ENCODE assay signal across 16 cellular contexts in genomic region chr5:5014836-5015235, GRCh38.
DNase-seq lines count a peak whose midpoint lies in the region; ATAC-seq and TF ChIP-seq lines count a peak whose summit lies in the region.
"Had no signal": no experiment of that assay in that cellular context is flagged by ENCODE, and none has a peak within 500 bp of the region (broad histone marks: within the 10 kb centered on the region; RNA-seq: fewer than 3 reads in every experiment).

No MANE protein-coding gene starts in this region.

- TF ChIP-seq CTCF in AG09309 (IDR thresholded peaks at IDR 0.05; ENCODE audit: control insufficient read depth, insufficient read depth, low read depth, low read length, missing control alignments): no peak
- TF ChIP-seq CTCF in HFFc6 (IDR thresholded peaks at IDR 0.05): no peak

- peak overlapping the region; percentile 62 for H3K27ac Mint-ChIP-seq in HFFc6
- H3K27ac Mint-ChIP-seq: activated naive CD8-positive, alpha-beta T cell treated with anti-CD3 and anti-CD28 coated beads for 36 hours; stimulated activated memory B cell treated with anti-CD40 and anti-IgM and Interleukin-4, amounts not matched to agents 10 μg/mL and 1 μg/mL and 100 μg/mL, for 72 hours had no signal

- peak overlapping the region; percentile 62 for H3K4me3 Mint-ChIP-seq in HFFc6
- H3K4me3 Mint-ChIP-seq: activated naive CD8-positive, alpha-beta T cell treated with anti-CD3 and anti-CD28 coated beads for 36 hours; stimulated activated memory B cell treated with anti-CD40 and anti-IgM and Interleukin-4, amounts not matched to agents 10 μg/mL and 1 μg/mL and 100 μg/mL, for 72 hours had no signal

- peaks cover 6% of the 10 kb centered on the region; the same call in 1 of the 2 replicates for H3K36me3 Mint-ChIP-seq in HFFc6 (ENCODE audit: low read depth)
- H3K36me3 Mint-ChIP-seq: activated naive CD8-positive, alpha-beta T cell treated with anti-CD3 and anti-CD28 coated beads for 36 hours; stimulated activated memory B cell treated with anti-CD40 and anti-IgM and Interleukin-4, amounts not matched to agents 10 μg/mL and 1 μg/mL and 100 μg/mL, for 72 hours had no signal

- ATAC-seq in GM19463 (IDR thresholded peaks at IDR 0.05; ENCODE audit: unreplicated experiment) (no peak), HG02852 (IDR thresholded peaks at IDR 0.05; ENCODE audit: unreplicated experiment) (no peak)
- ATAC-seq: lower lobe of right lung; stimulated activated memory B cell treated with anti-CD40 and anti-IgM and Interleukin-4, amounts not matched to agents 10 μg/mL and 1 μg/mL and 100 μg/mL, for 72 hours had no signal

- H3K4me3 ChIP-seq in AG09309 (ENCODE audit: control insufficient read depth, low read depth, low read length): no peak overlapping the region
- H3K4me3 ChIP-seq: BLaER1, lower lobe of right lung, SJSA1 had no signal

- H3K27me3 Mint-ChIP-seq in HFFc6 (ENCODE audit: insufficient read depth): no peaks in the 10 kb centered on the region
- H3K27me3 Mint-ChIP-seq: stimulated activated memory B cell treated with anti-CD40 and anti-IgM and Interleukin-4, amounts not matched to agents 10 μg/mL and 1 μg/mL and 100 μg/mL, for 72 hours had no signal

- peaks cover 15% of the 10 kb centered on the region for H3K9me3 Mint-ChIP-seq in HFFc6
- H3K9me3 Mint-ChIP-seq: activated naive CD8-positive, alpha-beta T cell treated with anti-CD3 and anti-CD28 coated beads for 36 hours had no signal

- DNase-seq in AG09309 (ENCODE audit: low read depth) (peak; percentile 79), HFFc6 (peak; percentile 73), cerebellar cortex (ENCODE audit: low spot score) (peak; percentile 37), kidney tubule cell (ENCODE audit: low spot score) (peak; percentile 89), GOT3 (lab: John Stamatoyannopoulos, UW) (no peak)
- DNase-seq in stimulated activated CD4-positive, alpha-beta T cell treated with anti-CD3 and anti-CD28 coated beads, Interleukin-2, amount 100 ng/mL, for 24 hours: no peak
- DNase-seq: activated naive CD8-positive, alpha-beta T cell treated with anti-CD3 and anti-CD28 coated beads for 36 hours; DND-41; glutamatergic neuron; lower lobe of right lung; NCI-H1048 had no signal

- H3K4me1 Mint-ChIP-seq in HFFc6 (ENCODE audit: low read depth): peaks cover 58% of the 10 kb centered on the region
- H3K4me1 Mint-ChIP-seq: activated naive CD8-positive, alpha-beta T cell treated with anti-CD3 and anti-CD28 coated beads for 36 hours; stimulated activated memory B cell treated with anti-CD40 and anti-IgM and Interleukin-4, amounts not matched to agents 10 μg/mL and 1 μg/mL and 100 μg/mL, for 72 hours had no signal

Comparison
In these comparisons a context has a peak if more than half of its experiments do, and no peak if none do; other contexts are left out.
1. DNase-seq: peak in AG09309 (single experiment), HFFc6 (single experiment), cerebellar cortex (single experiment) and kidney tubule cell (single experiment); none in stimulated activated CD4-positive, alpha-beta T cell treated with anti-CD3 and anti-CD28 coated beads, Interleukin-2, amount 100 ng/mL, for 24 hours (0 of 2) and GOT3 (single experiment).